8 cellular contexts compared by ENCODE assay signal in genomic region chr11:112289588-112290461, GRCh38.
DNase-seq lines count a peak whose midpoint lies in the region; ATAC-seq and TF ChIP-seq lines count a peak whose summit lies in the region.

No MANE protein-coding gene starts in this region.

- H4K20me1 ChIP-seq in BLaER1: no peaks in the 10 kb centered on the region

- H3K4me1 ChIP-seq in BLaER1: peaks cover 5% of the 10 kb centered on the region; the same call in 1 of the 2 replicates
- peaks cover 5 to 8% of the 10 kb centered on the region in 2 donors for H3K4me1 ChIP-seq in mucosa of rectum (ENCODE audit: control insufficient read depth in 2 of 2, insufficient read depth in 2 of 2, low read length in 2 of 2)

- H3K27me3 ChIP-seq in BLaER1: no peaks in the 10 kb centered on the region
- H3K27me3 ChIP-seq in mucosa of rectum (ENCODE audit: control insufficient read depth in 2 of 2, insufficient read depth in 2 of 2, low read length in 2 of 2): no peaks in the 10 kb centered on the region

- no peak for TF ChIP-seq POLR2A in erythroblast (IDR thresholded peaks at IDR 0.05; ENCODE audit: low read length)

- DNase-seq in GM19238 (ENCODE audit: insufficient read length, low spot score) (peak; percentile 80), NOMO-1 treated with dmso at 0.1 percent for 144 hours (lab: John Stamatoyannopoulos, UW; ENCODE audit: unreplicated experiment) (peak; percentile 47), activated T-cell treated with anti-CD3 and anti-CD28 coated beads for 4 hours (peak; percentile 81), erythroblast (lab: John Stamatoyannopoulos, UW) (peak; percentile 84 to 91)
- DNase-seq in stimulated activated CD8-positive, alpha-beta memory T cell treated with anti-CD3 and anti-CD28 coated beads, Interleukin-4, amount 100 ng/mL, for 48 hours: peak; percentile 90

- H3K9me3 ChIP-seq in BLaER1 (no peaks in the 10 kb centered on the region), mucosa of rectum (ENCODE audit: control insufficient read depth in 2 of 2, low read length in 2 of 2) (no peaks in the 10 kb centered on the region)

- peak overlapping the region; percentile 93 for H3K4me2 ChIP-seq in BLaER1

- peak; percentile 96 for ATAC-seq in HG03354 (IDR thresholded peaks at IDR 0.05; ENCODE audit: poor library complexity, severe bottlenecking, unreplicated experiment)

- peak overlapping the region; percentile 67 for H3K9ac ChIP-seq in BLaER1
- peak overlapping the region; percentile 42 to 67 for H3K9ac ChIP-seq in mucosa of rectum (ENCODE audit: low read depth in 1 of 2, low read length in 2 of 2)

- 0 out of 2 replicates have a peak overlapping the region, but pooled peaks have one; percentile 16 for H3K27ac ChIP-seq in BLaER1
- peak overlapping the region; percentile 39 to 56 for H3K27ac ChIP-seq in mucosa of rectum (ENCODE audit: low read depth in 2 of 2, low read length in 2 of 2)

- H3K36me3 ChIP-seq in BLaER1: no peaks in the 10 kb centered on the region
- no peaks in the 10 kb centered on the region for H3K36me3 ChIP-seq in mucosa of rectum (ENCODE audit: control insufficient read depth in 2 of 2, insufficient read depth in 2 of 2, low read length in 2 of 2)

- H3K4me3 ChIP-seq in BLaER1: peak overlapping the region; percentile 66
- H3K4me3 ChIP-seq in mucosa of rectum (ENCODE audit: low read length in 2 of 2): peak overlapping the region; percentile 67 to 72

Comparison
In these comparisons a context has a peak if more than half of its experiments do, and no peak if none do; other contexts are left out.
1. Peak in every context shown above with its lines: DNase-seq, ATAC-seq, H3K4me3 ChIP-seq and H3K27ac ChIP-seq.